Comparison of ENCODE assay signal across 17 cellular contexts in the genomic region with DNA sequence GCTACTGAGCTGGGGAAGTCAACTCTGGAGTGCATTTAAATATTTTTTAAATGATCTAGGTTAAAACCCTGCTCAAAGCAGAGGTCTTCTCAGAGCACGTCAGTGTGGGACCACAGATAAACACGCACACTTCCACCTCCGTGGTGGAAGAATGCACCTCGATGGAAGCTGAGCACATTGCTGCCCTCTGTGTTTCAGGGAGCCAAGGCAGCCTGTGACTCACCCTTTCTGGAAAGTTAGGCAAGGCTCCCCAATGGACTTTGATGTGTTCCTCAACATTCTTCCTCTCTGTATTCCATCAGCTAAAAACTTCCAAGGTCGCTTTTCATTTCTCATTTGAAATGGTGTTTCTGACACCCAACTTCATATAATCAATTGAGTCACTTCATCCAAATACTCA.
DNase-seq lines count a peak whose midpoint lies in the region; FAIRE-seq and TF ChIP-seq lines count a peak whose summit lies in the region.
"Had no signal": no experiment of that assay in that cellular context is flagged by ENCODE, and none has a peak within 500 bp of the region (broad histone marks: within the 10 kb centered on the region; RNA-seq: fewer than 3 reads in every experiment).

No MANE protein-coding gene starts in this region.

- WGBS in smooth muscle cell (ENCODE audit: low lambda C conversion rate): 83% methylated on average over 5 of the region's 5 CpGs
- WGBS in prostate gland: 72% methylated on average over 5 of the region's 5 CpGs

- H3K27me3 ChIP-seq in bronchial epithelial cell (ENCODE audit: control insufficient read depth, insufficient read depth, low read length) (no peaks in the 10 kb centered on the region), smooth muscle cell (ENCODE audit: low read depth) (peaks cover 13% of the 10 kb centered on the region), prostate gland (replicated peaks; ENCODE audit: insufficient read depth) (no peaks in the 10 kb centered on the region)

- H2AFZ ChIP-seq in smooth muscle cell (ENCODE audit: low read depth): no peak overlapping the region

- H3K4me1 ChIP-seq in smooth muscle cell (ENCODE audit: low read depth): no peaks in the 10 kb centered on the region
- H3K4me1 ChIP-seq in prostate gland (replicated peaks): no peaks in the 10 kb centered on the region
- H3K4me1 ChIP-seq: Caco-2, HAP-1 had no signal

- H4K20me1 ChIP-seq in smooth muscle cell (ENCODE audit: low read depth): no peaks in the 10 kb centered on the region

- H3K79me2 ChIP-seq in smooth muscle cell (ENCODE audit: low read depth): no peaks in the 10 kb centered on the region

- FAIRE-seq in bronchial epithelial cell (lab: Jason Lieb, UNC): no peak
- FAIRE-seq: A204.1, D721Med, G401.6, GM12891, GM19239 had no signal

- peak; percentile 11 for DNase-seq in RKO (ENCODE audit: low spot score)
- peak; percentile 15 for DNase-seq in bronchial epithelial cell (ENCODE audit: low read depth)
- DNase-seq in fibroblast of mammary gland (ENCODE audit: low read depth): peak; percentile 3
- no peak for DNase-seq in smooth muscle cell (lab: John Stamatoyannopoulos, UW; ENCODE audit: unreplicated experiment)
- no peak for DNase-seq in activated CD8-positive, alpha-beta memory T cell treated with anti-CD3 and anti-CD28 coated beads for 24 hours
- DNase-seq in prostate gland (ENCODE audit: low spot score): no peak
- DNase-seq: ACHN; AML-193; Caco-2; CD4-positive, alpha-beta T cell had no signal

- H3K36me3 ChIP-seq in bronchial epithelial cell (ENCODE audit: control insufficient read depth, insufficient read depth, low read length): no peaks in the 10 kb centered on the region
- H3K36me3 ChIP-seq in smooth muscle cell (ENCODE audit: low read depth): no peaks in the 10 kb centered on the region
- no peaks in the 10 kb centered on the region for H3K36me3 ChIP-seq in prostate gland
- H3K36me3 ChIP-seq: HAP-1 had no signal

- TF ChIP-seq POLR2A in prostate gland (IDR thresholded peaks at IDR 0.05): no peak

- H3K4me3 ChIP-seq in bronchial epithelial cell (ENCODE audit: low read depth, low read length) (no peak overlapping the region), fibroblast of mammary gland (ENCODE audit: control insufficient read depth, low read depth, low read length) (no peak overlapping the region), smooth muscle cell (no peak overlapping the region), prostate gland (no peak overlapping the region)
- H3K4me3 ChIP-seq: HAP-1 had no signal

- H3K4me2 ChIP-seq in smooth muscle cell: no peak overlapping the region

- H3K9ac ChIP-seq in smooth muscle cell (ENCODE audit: low read depth): no peak overlapping the region

- intact Hi-C loops in prostate gland (cut with DNase I): loop anchor here (10.0 kb wide), 1 partner anchor 1268 kb away; no protein-coding TSS in a partner anchor

- no peaks in the 10 kb centered on the region for H3K9me3 ChIP-seq in smooth muscle cell (replicated peaks; ENCODE audit: low read depth)
- H3K9me3 ChIP-seq in prostate gland: no peaks in the 10 kb centered on the region
- H3K9me3 ChIP-seq: Caco-2, HAP-1 had no signal

- TF ChIP-seq CTCF in bronchial epithelial cell (IDR thresholded peaks at IDR 0.05; ENCODE audit: insufficient read depth, low read length, severe bottlenecking) (no peak), fibroblast of mammary gland (conservative IDR thresholded peaks at IDR 0.05; ENCODE audit: control insufficient read depth, insufficient read depth, low read depth, low read length) (no peak), smooth muscle cell (IDR thresholded peaks at IDR 0.05; ENCODE audit: borderline replicate concordance, insufficient read depth, poor library complexity, severe bottlenecking) (no peak), prostate gland (IDR thresholded peaks at IDR 0.05) (no peak)

- H3K27ac ChIP-seq in smooth muscle cell (ENCODE audit: low read depth): no peak overlapping the region
- no peak overlapping the region for H3K27ac ChIP-seq in prostate gland
- H3K27ac ChIP-seq: C4-2B had no signal

- H3F3A ChIP-seq in smooth muscle cell (ENCODE audit: low read depth): no peaks in the 10 kb centered on the region

Comparison
In these comparisons a context has a peak if more than half of its experiments do, and no peak if none do; other contexts are left out.
1. DNase-seq: peak in RKO (single experiment), bronchial epithelial cell (single experiment) and fibroblast of mammary gland (single experiment); none in smooth muscle cell (single experiment), activated CD8-positive, alpha-beta memory T cell treated with anti-CD3 and anti-CD28 coated beads for 24 hours (single experiment) and prostate gland (single experiment).